ENCODE assay signal across 1 cellular context in the genomic region with DNA sequence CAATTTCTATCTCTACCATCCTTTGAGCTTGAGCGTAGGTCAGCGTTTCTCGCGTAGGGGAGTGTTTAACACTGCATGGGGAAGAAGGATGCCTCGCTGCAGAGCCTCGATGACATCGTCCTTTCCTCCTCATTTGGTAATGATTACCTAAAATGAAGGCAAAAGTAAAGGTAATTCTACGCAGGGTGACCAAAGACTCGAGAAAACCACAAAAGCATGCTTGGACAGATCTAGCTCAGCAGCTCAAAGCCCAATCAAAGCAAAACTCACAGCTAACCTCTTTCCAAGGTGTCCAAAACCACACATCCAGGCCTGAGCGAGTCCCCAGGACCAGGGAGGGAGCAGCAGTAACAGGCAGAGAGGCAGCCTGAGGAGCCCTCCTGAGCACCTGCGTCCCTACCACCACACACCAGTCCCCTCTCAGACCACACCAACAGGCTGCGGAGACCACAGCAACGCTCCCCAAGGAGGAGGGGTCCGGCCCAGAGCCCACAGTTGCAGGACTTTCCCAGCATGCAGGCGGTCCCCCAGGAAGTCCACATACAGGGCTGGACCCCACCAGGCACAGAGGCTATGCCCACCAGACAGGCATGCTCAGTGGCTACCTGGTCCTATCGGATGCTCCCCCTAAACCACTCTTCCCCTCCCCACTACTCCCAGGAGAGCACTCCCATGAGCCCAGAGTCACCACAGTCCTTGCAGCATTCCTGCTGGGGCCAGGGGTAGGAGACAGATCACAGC.
TF ChIP-seq lines count a peak whose summit lies in the region.

No MANE protein-coding gene starts in this region.

TF ChIP-seq in IMR-90, 13 proteins besides CTCF, POLR2A, EP300 and RAD21:
- TF ChIP-seq CHD1 (IDR thresholded peaks at IDR 0.05; ENCODE audit: low read depth, low read length): no peak
